Comparison of ENCODE assay signal across 22 cellular contexts in genomic region chr3:139664958-139665357, GRCh38. TPM values are rescaled to one million over a fixed set of nuclear protein-coding genes. Genes with fewer than 3 reads are reported as not detected.
DNase-seq lines count a peak whose midpoint lies in the region; ATAC-seq, FAIRE-seq and TF ChIP-seq lines count a peak whose summit lies in the region.
"Had no signal": no experiment of that assay in that cellular context is flagged by ENCODE, and none has a peak within 500 bp of the region (broad histone marks: within the 10 kb centered on the region; RNA-seq: fewer than 3 reads in every experiment).

No MANE protein-coding gene starts in this region.

- TF ChIP-seq POLR2A in H1 (IDR thresholded peaks at IDR 0.05; ENCODE audit: control extremely low read depth in 1 of 2, low read depth in 2 of 2, low read length in 2 of 2) = no peak

- intact Hi-C loops in left ventricle myocardium inferior (cut with micrococcal nuclease) = no loop called here

- H2AFZ ChIP-seq in H1 (ENCODE audit: low read length) = no peak overlapping the region

- no peak for TF ChIP-seq RAD21 in H1 (IDR thresholded peaks at IDR 0.05 in 1 of 2, conservative IDR thresholded peaks at IDR 0.05 in 1 of 2; ENCODE audit: low read depth in 2 of 2, low read length in 2 of 2)

- H3K23ac ChIP-seq in H1 (ENCODE audit: insufficient read length) = no peak overlapping the region

- no peaks in the 10 kb centered on the region for H3K27me3 ChIP-seq in cardiac muscle cell
- H3K27me3 ChIP-seq in left ventricle myocardium inferior (ENCODE audit: low read depth) = no peaks in the 10 kb centered on the region
- H3K27me3 ChIP-seq in H1 (replicated peaks in 1 of 4; ENCODE audit: control insufficient read depth in 3 of 4, extremely low read depth in 1 of 4, insufficient read depth in 3 of 4, low read length in 3 of 4) = no peaks in the 10 kb centered on the region
- H3K27me3 ChIP-seq: BE2C had no signal

- no peak overlapping the region for H4K91ac ChIP-seq in H1 (replicated peaks; ENCODE audit: insufficient read length, low read length)

- no peak for ATAC-seq in GM21529 (IDR thresholded peaks at IDR 0.05; ENCODE audit: unreplicated experiment)
- ATAC-seq: GM12878, HepG2 had no signal

- no peaks in the 10 kb centered on the region for H3K23me2 ChIP-seq in H1 (ENCODE audit: low read depth, low read length)

- H2AK5ac ChIP-seq in H1 (ENCODE audit: low read depth, low read length) = no peak overlapping the region

- H3K4me1 ChIP-seq in cardiac muscle cell (ENCODE audit: low read depth) (peaks cover 6% of the 10 kb centered on the region), left ventricle myocardium inferior (peaks cover 12% of the 10 kb centered on the region), H1 (replicated peaks in 1 of 4; ENCODE audit: control insufficient read depth in 3 of 4, insufficient read depth in 4 of 4, low read length in 3 of 4) (peaks cover 0 to 4% (median 3%) of the 10 kb centered on the region in 4 experiments; a peak in 5 of 7 replicates)
- H3K4me1 ChIP-seq: BE2C, HAP-1 had no signal

- H3K9me3 ChIP-seq in cardiac muscle cell (ENCODE audit: low read depth) = no peaks in the 10 kb centered on the region
- H3K9me3 ChIP-seq in left ventricle myocardium inferior (replicated peaks) = no peaks in the 10 kb centered on the region
- H3K9me3 ChIP-seq in H1 (ENCODE audit: insufficient read depth in 2 of 2, low read depth in 1 of 2, low read length in 1 of 2) = no peaks in the 10 kb centered on the region
- H3K9me3 ChIP-seq: BE2C, HAP-1 had no signal

- H3K4me3 ChIP-seq in cardiac muscle cell (no peak overlapping the region), left ventricle myocardium inferior (no peak overlapping the region), H1 (ENCODE audit: extremely low read depth in 1 of 4, insufficient read depth in 2 of 4, low read depth in 3 of 4, low read length in 4 of 4) (no peak overlapping the region)
- H3K4me3 ChIP-seq: GM12878, HAP-1 had no signal

- no peak overlapping the region for H2BK120ac ChIP-seq in H1 (replicated peaks; ENCODE audit: low read depth, low read length)

- H3K36me3 ChIP-seq in cardiac muscle cell (no peaks in the 10 kb centered on the region), left ventricle myocardium inferior (no peaks in the 10 kb centered on the region), H1 (ENCODE audit: control insufficient read depth in 2 of 4, insufficient read depth in 4 of 4, low read length in 3 of 4) (no peaks in the 10 kb centered on the region)
- H3K36me3 ChIP-seq: BE2C, HAP-1 had no signal

- no peak overlapping the region for H3K4me2 ChIP-seq in H1 (ENCODE audit: insufficient read depth in 1 of 2, low read depth in 2 of 2, low read length in 2 of 2)

- peak in 1 of 2 donors; percentile 31 for DNase-seq in cardiac muscle cell (ENCODE audit: low read depth in 1 of 2, low spot score in 1 of 2)
- DNase-seq in left ventricle myocardium inferior = no peak
- DNase-seq in H1 (ENCODE audit: low read depth in 1 of 2, low spot score in 2 of 2) = no peak
- peak; percentile 26 for DNase-seq in islet precursor cell
- no peak for DNase-seq in cerebellum (ENCODE audit: low spot score)
- DNase-seq: ACHN; BE2C; C1 segment of cervical spinal cord; CD4-positive, CD25-positive, alpha-beta regulatory T cell; CD8-positive, alpha-beta memory T cell; COR-L47; DMS 273 treated with DMSO at 0.1 percent for 48 hours; DMS53; DND-41; EL had no signal

- no peak overlapping the region for H3K14ac ChIP-seq in H1 (ENCODE audit: insufficient read length)

- H3K4ac ChIP-seq in H1 (replicated peaks; ENCODE audit: insufficient read length, low read depth, low read length) = no peak overlapping the region

- POLR2A ChIA-PET in H1 (lab: Charles Lee; ENCODE audit: partially characterized antibody) = no interaction called here

- H2BK5ac ChIP-seq in H1 (ENCODE audit: low read depth, low read length) = no peak overlapping the region

- H3K79me2 ChIP-seq in H1 (ENCODE audit: control insufficient read depth in 1 of 2, insufficient read depth in 2 of 2, low read length in 2 of 2) = no peaks in the 10 kb centered on the region

- H2BK20ac ChIP-seq in H1 (ENCODE audit: low read length) = no peak overlapping the region

- no peak overlapping the region for H3K56ac ChIP-seq in H1 (replicated peaks; ENCODE audit: insufficient read length, low read depth, low read length)

- no peak overlapping the region for H4K8ac ChIP-seq in H1 (ENCODE audit: extremely low read depth, insufficient read depth, low read length)

- H3K18ac ChIP-seq in H1 (ENCODE audit: extremely low read depth, low read length) = no peak overlapping the region

- TF ChIP-seq CTCF in cardiac muscle cell (IDR thresholded peaks at IDR 0.05; ENCODE audit: low read depth, low read length) = no peak
- no peak for TF ChIP-seq CTCF in left ventricle myocardium inferior (IDR thresholded peaks at IDR 0.05; ENCODE audit: borderline replicate concordance)
- TF ChIP-seq CTCF in H1 (IDR thresholded peaks at IDR 0.05; ENCODE audit: control extremely low read depth in 1 of 3, insufficient read depth in 1 of 3, low read depth in 1 of 3, low read length in 3 of 3) = no peak

- H2BK12ac ChIP-seq in H1 (ENCODE audit: low read depth, low read length) = peak overlapping the region; percentile 64; the same call in 1 of the 2 replicates

- no peak overlapping the region for H4K5ac ChIP-seq in H1 (ENCODE audit: insufficient read length, low read depth, low read length)

- FAIRE-seq in H1 (lab: Jason Lieb, UNC) = no peak
- FAIRE-seq: A204.1, GM12878, HepG2 had no signal

- TF ChIP-seq EP300 in H1 (IDR thresholded peaks at IDR 0.05; ENCODE audit: borderline replicate concordance in 1 of 2, low read depth in 2 of 2, low read length in 2 of 2) = no peak

- no peak overlapping the region for H2BK15ac ChIP-seq in H1 (ENCODE audit: low read length)

- H3K79me1 ChIP-seq in H1 (ENCODE audit: low read depth, low read length) = no peaks in the 10 kb centered on the region

- CTCF ChIA-PET in H1 (lab: Charles Lee; ENCODE audit: partially characterized antibody) = interaction anchor here (0.6 to 1.2 kb wide), 2 partner anchors 13 to 109 kb away, joined by 3 read pairs; no protein-coding TSS in a partner anchor

- H3K9ac ChIP-seq in H1 (replicated peaks in 1 of 4; ENCODE audit: extremely low read depth in 1 of 4, low read depth in 3 of 4, low read length in 3 of 4) = no peak overlapping the region

- H4K20me1 ChIP-seq in H1 (replicated peaks in 1 of 2; ENCODE audit: control insufficient read depth in 1 of 2, insufficient read depth in 2 of 2, low read length in 2 of 2) = no peaks in the 10 kb centered on the region

- peak overlapping the region; percentile 53 for H3K27ac ChIP-seq in cardiac muscle cell
- H3K27ac ChIP-seq in left ventricle myocardium inferior (replicated peaks) = no peak overlapping the region
- no peak overlapping the region for H3K27ac ChIP-seq in H1 (ENCODE audit: low read depth, low read length)

- 94% methylated on average over 2 of the region's 2 CpGs; no CpG with 5 or more reads in 1 of the 2 experiments for WGBS in H1 (ENCODE audit: extremely low coverage in 1 of 2, insufficient coverage in 1 of 2, insufficient read length in 1 of 2, insufficient replicate concordance in 2 of 2, low coverage in 1 of 2, low lambda C conversion rate in 2 of 2, missing lambda C conversion rate in 1 of 2), 2 experiments

TF ChIP-seq in H1, 55 proteins besides CTCF, POLR2A, EP300 and RAD21:
- TF ChIP-seq RXRA (IDR thresholded peaks at IDR 0.05; ENCODE audit: insufficient read depth, low read depth, low read length) (no peak), KDM5A (IDR thresholded peaks at IDR 0.05; ENCODE audit: low read length) (no peak), PHF8 (conservative IDR thresholded peaks at IDR 0.05; ENCODE audit: low read depth, low read length) (no peak), CHD2 (IDR thresholded peaks at IDR 0.05; ENCODE audit: low read length) (no peak), BRCA1 (IDR thresholded peaks at IDR 0.05; ENCODE audit: low read depth, low read length) (no peak), SP4 (IDR thresholded peaks at IDR 0.05; ENCODE audit: low read length) (no peak), KDM4A (IDR thresholded peaks at IDR 0.05; ENCODE audit: low read depth, low read length, severe bottlenecking) (no peak), TAF1 (IDR thresholded peaks at IDR 0.05; ENCODE audit: low read depth, low read length) (no peak), TBP (IDR thresholded peaks at IDR 0.05; ENCODE audit: low read depth, low read length) (no peak), SUZ12 (IDR thresholded peaks at IDR 0.05; ENCODE audit: low read length) (no peak)
TF ChIP-seq in H1: peak in this region for 0.

RNA-seq across cellular contexts. Expression of gene NMNAT3, which starts 12.8 kb away (rescaled TPM):
- 5.0 and 16.0 TPM in 2 replicates for total RNA-seq in cardiac muscle cell
- 6.3 and 11.4 TPM in 2 replicates for polyA plus RNA-seq in cardiac muscle cell
- 10.7 TPM for total RNA-seq in left ventricle myocardium inferior
- total RNA-seq in H1 (2021; fragmentation: NEBNext Ultra II Directional; extraction: Animal tissue kit (Norgen Biotek cat#: 25700)) = 3.5 and 4.3 TPM in 2 replicates
- polyA plus RNA-seq in H1 (2011; rRNA removed) = 4.2 and 6.3 TPM in 2 replicates
- polyA plus RNA-seq in H1 (2011; cell fraction: cytosol; rRNA removed) = 3.5 TPM
- 5.4 TPM for polyA plus RNA-seq in H1 (2011; cell fraction: nucleus; rRNA removed)
- polyA plus RNA-seq in H1 (2012, experiment 1 of 2) = 2.6 to 3.5 TPM (median 3.2 TPM) in 4 replicates
- 2.1 TPM for polyA plus RNA-seq in H1 (2012, experiment 2 of 2)
- 4.0 TPM for polyA plus RNA-seq in H1 (2013, experiment 1 of 2)
- 5.1 TPM for polyA plus RNA-seq in H1 (2013, experiment 2 of 2)
- polyA minus RNA-seq in H1 (2011; rRNA and poly(A)+ RNA removed) = 5.7 and 7.0 TPM in 2 replicates
- 5.4 TPM for polyA minus RNA-seq in H1 (2011; cell fraction: cytosol; rRNA and poly(A)+ RNA removed)
- polyA minus RNA-seq in H1 (2011; cell fraction: nucleus; rRNA and poly(A)+ RNA removed) = 10.2 TPM
- total RNA-seq in cerebellum = 8.2 TPM
- total RNA-seq: G401, H4 had no signal
